Comparison of ENCODE assay signal across 1 cellular context in the genomic region with DNA sequence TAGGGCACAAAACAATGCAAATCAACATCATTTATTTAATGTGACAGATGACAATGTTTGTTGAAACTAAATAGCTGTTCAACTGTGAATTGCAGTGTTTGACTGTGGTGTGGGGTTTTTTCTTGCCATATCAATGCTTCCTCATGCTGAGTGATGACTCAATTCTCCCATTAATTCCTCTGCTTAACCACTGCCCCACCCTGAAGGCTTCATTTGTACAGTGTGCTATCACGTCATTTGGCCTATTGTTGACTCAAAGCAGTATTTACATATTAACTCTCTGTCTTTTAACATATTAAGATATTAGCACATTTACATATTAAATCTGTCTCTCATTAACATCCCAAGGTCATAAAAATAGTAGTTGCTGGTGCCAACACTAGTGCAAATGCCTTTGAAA.
TF ChIP-seq lines count a peak whose summit lies in the region.

No MANE protein-coding gene starts in this region.

TF ChIP-seq in GM12878, 131 proteins besides CTCF, POLR2A, EP300 and RAD21 (continued from another document):
- TF ChIP-seq, protein P1, sequence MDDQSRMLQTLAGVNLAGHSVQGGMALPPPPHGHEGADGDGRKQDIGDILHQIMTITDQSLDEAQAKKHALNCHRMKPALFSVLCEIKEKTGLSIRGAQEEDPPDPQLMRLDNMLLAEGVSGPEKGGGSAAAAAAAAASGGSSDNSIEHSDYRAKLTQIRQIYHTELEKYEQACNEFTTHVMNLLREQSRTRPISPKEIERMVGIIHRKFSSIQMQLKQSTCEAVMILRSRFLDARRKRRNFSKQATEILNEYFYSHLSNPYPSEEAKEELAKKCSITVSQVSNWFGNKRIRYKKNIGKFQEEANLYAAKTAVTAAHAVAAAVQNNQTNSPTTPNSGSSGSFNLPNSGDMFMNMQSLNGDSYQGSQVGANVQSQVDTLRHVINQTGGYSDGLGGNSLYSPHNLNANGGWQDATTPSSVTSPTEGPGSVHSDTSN (IDR thresholded peaks at IDR 0.05; ENCODE audit: insufficient replicate concordance, low read depth, low read length), result no peak
- TF ChIP-seq JUND (IDR thresholded peaks at IDR 0.05; ENCODE audit: low read depth, low read length) (no peak), NRF1 (conservative IDR thresholded peaks at IDR 0.05; ENCODE audit: low read depth, low read length) (no peak), CBFB (IDR thresholded peaks at IDR 0.05; ENCODE audit: low read depth) (peak; percentile 43; the same call in 1 of the 2 replicates), SUZ12 (IDR thresholded peaks at IDR 0.05; ENCODE audit: unreplicated experiment) (no peak), KAT2A (conservative IDR thresholded peaks at IDR 0.05; ENCODE audit: control insufficient read depth, low read depth, low read length) (no peak), JUNB (IDR thresholded peaks at IDR 0.05) (peak; percentile 93), ZNF274 (IDR thresholded peaks at IDR 0.05; ENCODE audit: insufficient read depth, insufficient read length) (no peak), YBX1 (IDR thresholded peaks at IDR 0.05) (no peak), TCF3 (IDR thresholded peaks at IDR 0.05; ENCODE audit: borderline replicate concordance, insufficient read depth, low read depth, low read length) (0 out of 2 replicates have a peak, but pooled peaks have one; percentile 14), CHD4 (IDR thresholded peaks at IDR 0.05) (no peak), FOS (IDR thresholded peaks at IDR 0.05; ENCODE audit: borderline replicate concordance, extremely low read depth, insufficient read length) (no peak), CBX5 (IDR thresholded peaks at IDR 0.05; ENCODE audit: low read depth) (no peak), IKZF1 (conservative IDR thresholded peaks at IDR 0.05) (no peak), EZH2 (IDR thresholded peaks at IDR 0.05; ENCODE audit: borderline replicate concordance, control insufficient read depth, low read depth, low read length) (no peak), CHD1 (IDR thresholded peaks at IDR 0.05; ENCODE audit: low read depth, low read length) (no peak), BACH1 (IDR thresholded peaks at IDR 0.05; ENCODE audit: borderline replicate concordance) (no peak), BRCA1 (IDR thresholded peaks at IDR 0.05; ENCODE audit: low read depth, low read length) (no peak), MYC (IDR thresholded peaks at IDR 0.05; ENCODE audit: insufficient read depth, insufficient read length, insufficient replicate concordance, low read length, severe bottlenecking) (no peak), KLF5 (IDR thresholded peaks at IDR 0.05; ENCODE audit: partially characterized antibody) (no peak), FOXK2 (IDR thresholded peaks at IDR 0.05) (no peak), HCFC1 (IDR thresholded peaks at IDR 0.05; ENCODE audit: low read length) (no peak)
- TF ChIP-seq, protein P2, sequence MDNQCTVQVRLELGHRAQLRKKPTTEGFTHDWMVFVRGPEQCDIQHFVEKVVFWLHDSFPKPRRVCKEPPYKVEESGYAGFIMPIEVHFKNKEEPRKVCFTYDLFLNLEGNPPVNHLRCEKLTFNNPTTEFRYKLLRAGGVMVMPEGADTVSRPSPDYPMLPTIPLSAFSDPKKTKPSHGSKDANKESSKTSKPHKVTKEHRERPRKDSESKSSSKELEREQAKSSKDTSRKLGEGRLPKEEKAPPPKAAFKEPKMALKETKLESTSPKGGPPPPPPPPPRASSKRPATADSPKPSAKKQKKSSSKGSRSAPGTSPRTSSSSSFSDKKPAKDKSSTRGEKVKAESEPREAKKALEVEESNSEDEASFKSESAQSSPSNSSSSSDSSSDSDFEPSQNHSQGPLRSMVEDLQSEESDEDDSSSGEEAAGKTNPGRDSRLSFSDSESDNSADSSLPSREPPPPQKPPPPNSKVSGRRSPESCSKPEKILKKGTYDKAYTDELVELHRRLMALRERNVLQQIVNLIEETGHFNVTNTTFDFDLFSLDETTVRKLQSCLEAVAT (IDR thresholded peaks at IDR 0.05), result no peak
- TF ChIP-seq, protein P3, sequence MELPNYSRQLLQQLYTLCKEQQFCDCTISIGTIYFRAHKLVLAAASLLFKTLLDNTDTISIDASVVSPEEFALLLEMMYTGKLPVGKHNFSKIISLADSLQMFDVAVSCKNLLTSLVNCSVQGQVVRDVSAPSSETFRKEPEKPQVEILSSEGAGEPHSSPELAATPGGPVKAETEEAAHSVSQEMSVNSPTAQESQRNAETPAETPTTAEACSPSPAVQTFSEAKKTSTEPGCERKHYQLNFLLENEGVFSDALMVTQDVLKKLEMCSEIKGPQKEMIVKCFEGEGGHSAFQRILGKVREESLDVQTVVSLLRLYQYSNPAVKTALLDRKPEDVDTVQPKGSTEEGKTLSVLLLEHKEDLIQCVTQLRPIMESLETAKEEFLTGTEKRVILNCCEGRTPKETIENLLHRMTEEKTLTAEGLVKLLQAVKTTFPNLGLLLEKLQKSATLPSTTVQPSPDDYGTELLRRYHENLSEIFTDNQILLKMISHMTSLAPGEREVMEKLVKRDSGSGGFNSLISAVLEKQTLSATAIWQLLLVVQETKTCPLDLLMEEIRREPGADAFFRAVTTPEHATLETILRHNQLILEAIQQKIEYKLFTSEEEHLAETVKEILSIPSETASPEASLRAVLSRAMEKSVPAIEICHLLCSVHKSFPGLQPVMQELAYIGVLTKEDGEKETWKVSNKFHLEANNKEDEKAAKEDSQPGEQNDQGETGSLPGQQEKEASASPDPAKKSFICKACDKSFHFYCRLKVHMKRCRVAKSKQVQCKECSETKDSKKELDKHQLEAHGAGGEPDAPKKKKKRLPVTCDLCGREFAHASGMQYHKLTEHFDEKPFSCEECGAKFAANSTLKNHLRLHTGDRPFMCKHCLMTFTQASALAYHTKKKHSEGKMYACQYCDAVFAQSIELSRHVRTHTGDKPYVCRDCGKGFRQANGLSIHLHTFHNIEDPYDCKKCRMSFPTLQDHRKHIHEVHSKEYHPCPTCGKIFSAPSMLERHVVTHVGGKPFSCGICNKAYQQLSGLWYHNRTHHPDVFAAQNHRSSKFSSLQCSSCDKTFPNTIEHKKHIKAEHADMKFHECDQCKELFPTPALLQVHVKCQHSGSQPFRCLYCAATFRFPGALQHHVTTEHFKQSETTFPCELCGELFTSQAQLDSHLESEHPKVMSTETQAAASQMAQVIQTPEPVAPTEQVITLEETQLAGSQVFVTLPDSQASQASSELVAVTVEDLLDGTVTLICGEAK (IDR thresholded peaks at IDR 0.05; ENCODE audit: borderline replicate concordance), result no peak
